1 cellular context compared by ENCODE assay signal in the genomic region with DNA sequence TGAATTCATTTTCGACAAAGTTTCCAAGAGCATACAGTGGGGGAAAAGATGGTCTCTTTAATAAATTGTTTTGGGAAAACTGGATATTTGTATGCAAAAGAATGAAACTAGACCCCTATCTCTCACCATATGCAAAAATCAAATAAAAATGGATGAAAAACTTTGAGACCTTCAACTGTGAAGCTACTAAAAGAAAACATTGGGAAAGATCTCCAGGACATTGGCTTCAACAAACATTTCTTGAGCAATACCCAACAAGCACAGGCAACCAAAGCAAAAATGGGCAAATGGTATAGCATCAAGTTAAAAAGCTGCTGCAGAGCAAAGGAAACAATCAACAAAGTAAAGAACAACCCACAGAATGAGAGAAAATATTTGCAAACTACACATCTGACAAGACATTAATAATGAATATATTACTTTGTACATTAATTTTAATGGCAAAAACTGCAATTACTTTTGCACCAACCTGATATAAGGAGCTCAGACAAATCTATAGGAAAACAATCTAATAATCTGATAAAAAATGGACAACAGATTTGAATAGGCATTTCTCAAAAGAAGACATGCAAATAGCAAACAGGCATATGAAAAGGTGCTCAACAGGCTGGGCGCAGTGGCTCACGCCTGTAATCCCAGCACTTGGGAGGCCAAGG.
TF ChIP-seq lines count a peak whose summit lies in the region.

No MANE protein-coding gene starts in this region.

TF ChIP-seq in HepG2, 621 proteins besides CTCF, POLR2A, EP300 and RAD21 (continued from another document and continues in another):
- TF ChIP-seq, protein P1, sequence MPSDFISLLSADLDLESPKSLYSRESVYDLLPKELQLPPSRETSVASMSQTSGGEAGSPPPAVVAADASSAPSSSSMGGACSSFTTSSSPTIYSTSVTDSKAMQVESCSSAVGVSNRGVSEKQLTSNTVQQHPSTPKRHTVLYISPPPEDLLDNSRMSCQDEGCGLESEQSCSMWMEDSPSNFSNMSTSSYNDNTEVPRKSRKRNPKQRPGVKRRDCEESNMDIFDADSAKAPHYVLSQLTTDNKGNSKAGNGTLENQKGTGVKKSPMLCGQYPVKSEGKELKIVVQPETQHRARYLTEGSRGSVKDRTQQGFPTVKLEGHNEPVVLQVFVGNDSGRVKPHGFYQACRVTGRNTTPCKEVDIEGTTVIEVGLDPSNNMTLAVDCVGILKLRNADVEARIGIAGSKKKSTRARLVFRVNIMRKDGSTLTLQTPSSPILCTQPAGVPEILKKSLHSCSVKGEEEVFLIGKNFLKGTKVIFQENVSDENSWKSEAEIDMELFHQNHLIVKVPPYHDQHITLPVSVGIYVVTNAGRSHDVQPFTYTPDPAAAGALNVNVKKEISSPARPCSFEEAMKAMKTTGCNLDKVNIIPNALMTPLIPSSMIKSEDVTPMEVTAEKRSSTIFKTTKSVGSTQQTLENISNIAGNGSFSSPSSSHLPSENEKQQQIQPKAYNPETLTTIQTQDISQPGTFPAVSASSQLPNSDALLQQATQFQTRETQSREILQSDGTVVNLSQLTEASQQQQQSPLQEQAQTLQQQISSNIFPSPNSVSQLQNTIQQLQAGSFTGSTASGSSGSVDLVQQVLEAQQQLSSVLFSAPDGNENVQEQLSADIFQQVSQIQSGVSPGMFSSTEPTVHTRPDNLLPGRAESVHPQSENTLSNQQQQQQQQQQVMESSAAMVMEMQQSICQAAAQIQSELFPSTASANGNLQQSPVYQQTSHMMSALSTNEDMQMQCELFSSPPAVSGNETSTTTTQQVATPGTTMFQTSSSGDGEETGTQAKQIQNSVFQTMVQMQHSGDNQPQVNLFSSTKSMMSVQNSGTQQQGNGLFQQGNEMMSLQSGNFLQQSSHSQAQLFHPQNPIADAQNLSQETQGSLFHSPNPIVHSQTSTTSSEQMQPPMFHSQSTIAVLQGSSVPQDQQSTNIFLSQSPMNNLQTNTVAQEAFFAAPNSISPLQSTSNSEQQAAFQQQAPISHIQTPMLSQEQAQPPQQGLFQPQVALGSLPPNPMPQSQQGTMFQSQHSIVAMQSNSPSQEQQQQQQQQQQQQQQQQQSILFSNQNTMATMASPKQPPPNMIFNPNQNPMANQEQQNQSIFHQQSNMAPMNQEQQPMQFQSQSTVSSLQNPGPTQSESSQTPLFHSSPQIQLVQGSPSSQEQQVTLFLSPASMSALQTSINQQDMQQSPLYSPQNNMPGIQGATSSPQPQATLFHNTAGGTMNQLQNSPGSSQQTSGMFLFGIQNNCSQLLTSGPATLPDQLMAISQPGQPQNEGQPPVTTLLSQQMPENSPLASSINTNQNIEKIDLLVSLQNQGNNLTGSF (CRISPR knock-in tag; IDR thresholded peaks at IDR 0.05) = no peak
- no peak for TF ChIP-seq NFE2L1 (CRISPR knock-in tag; IDR thresholded peaks at IDR 0.05; ENCODE audit: borderline replicate concordance)
- TF ChIP-seq, protein P2, sequence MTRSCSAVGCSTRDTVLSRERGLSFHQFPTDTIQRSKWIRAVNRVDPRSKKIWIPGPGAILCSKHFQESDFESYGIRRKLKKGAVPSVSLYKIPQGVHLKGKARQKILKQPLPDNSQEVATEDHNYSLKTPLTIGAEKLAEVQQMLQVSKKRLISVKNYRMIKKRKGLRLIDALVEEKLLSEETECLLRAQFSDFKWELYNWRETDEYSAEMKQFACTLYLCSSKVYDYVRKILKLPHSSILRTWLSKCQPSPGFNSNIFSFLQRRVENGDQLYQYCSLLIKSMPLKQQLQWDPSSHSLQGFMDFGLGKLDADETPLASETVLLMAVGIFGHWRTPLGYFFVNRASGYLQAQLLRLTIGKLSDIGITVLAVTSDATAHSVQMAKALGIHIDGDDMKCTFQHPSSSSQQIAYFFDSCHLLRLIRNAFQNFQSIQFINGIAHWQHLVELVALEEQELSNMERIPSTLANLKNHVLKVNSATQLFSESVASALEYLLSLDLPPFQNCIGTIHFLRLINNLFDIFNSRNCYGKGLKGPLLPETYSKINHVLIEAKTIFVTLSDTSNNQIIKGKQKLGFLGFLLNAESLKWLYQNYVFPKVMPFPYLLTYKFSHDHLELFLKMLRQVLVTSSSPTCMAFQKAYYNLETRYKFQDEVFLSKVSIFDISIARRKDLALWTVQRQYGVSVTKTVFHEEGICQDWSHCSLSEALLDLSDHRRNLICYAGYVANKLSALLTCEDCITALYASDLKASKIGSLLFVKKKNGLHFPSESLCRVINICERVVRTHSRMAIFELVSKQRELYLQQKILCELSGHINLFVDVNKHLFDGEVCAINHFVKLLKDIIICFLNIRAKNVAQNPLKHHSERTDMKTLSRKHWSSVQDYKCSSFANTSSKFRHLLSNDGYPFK (CRISPR knock-in tag; IDR thresholded peaks at IDR 0.05; ENCODE audit: borderline replicate concordance) = no peak
- TF ChIP-seq GATAD2A (CRISPR knock-in tag; IDR thresholded peaks at IDR 0.05) = peak; percentile 81
- TF ChIP-seq, protein P3, sequence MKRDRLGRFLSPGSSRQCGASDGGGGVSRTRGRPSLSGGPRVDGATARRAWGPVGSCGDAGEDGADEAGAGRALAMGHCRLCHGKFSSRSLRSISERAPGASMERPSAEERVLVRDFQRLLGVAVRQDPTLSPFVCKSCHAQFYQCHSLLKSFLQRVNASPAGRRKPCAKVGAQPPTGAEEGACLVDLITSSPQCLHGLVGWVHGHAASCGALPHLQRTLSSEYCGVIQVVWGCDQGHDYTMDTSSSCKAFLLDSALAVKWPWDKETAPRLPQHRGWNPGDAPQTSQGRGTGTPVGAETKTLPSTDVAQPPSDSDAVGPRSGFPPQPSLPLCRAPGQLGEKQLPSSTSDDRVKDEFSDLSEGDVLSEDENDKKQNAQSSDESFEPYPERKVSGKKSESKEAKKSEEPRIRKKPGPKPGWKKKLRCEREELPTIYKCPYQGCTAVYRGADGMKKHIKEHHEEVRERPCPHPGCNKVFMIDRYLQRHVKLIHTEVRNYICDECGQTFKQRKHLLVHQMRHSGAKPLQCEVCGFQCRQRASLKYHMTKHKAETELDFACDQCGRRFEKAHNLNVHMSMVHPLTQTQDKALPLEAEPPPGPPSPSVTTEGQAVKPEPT (CRISPR knock-in tag; IDR thresholded peaks at IDR 0.05; ENCODE audit: low read depth) = no peak
- TF ChIP-seq, protein P4, sequence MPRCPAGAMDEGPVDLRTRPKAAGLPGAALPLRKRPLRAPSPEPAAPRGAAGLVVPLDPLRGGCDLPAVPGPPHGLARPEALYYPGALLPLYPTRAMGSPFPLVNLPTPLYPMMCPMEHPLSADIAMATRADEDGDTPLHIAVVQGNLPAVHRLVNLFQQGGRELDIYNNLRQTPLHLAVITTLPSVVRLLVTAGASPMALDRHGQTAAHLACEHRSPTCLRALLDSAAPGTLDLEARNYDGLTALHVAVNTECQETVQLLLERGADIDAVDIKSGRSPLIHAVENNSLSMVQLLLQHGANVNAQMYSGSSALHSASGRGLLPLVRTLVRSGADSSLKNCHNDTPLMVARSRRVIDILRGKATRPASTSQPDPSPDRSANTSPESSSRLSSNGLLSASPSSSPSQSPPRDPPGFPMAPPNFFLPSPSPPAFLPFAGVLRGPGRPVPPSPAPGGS (CRISPR knock-in tag; IDR thresholded peaks at IDR 0.05) = no peak
- TF ChIP-seq, protein P5, sequence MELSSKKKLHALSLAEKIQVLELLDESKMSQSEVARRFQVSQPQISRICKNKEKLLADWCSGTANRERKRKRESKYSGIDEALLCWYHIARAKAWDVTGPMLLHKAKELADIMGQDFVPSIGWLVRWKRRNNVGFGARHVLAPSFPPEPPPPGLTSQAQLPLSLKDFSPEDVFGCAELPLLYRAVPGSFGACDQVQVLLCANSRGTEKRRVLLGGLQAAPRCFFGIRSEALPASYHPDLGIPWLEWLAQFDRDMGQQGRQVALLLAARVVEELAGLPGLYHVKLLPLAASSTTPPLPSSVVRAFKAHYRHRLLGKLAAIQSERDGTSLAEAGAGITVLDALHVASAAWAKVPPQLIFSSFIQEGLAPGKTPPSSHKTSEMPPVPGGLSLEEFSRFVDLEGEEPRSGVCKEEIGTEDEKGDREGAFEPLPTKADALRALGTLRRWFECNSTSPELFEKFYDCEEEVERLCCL (CRISPR knock-in tag; IDR thresholded peaks at IDR 0.05; ENCODE audit: borderline replicate concordance) = no peak
- no peak for TF ChIP-seq NCOA5 (CRISPR knock-in tag; IDR thresholded peaks at IDR 0.05)
- no peak for TF ChIP-seq ZNF224 (CRISPR knock-in tag; IDR thresholded peaks at IDR 0.05)
- TF ChIP-seq DR1 (CRISPR knock-in tag; IDR thresholded peaks at IDR 0.05) = no peak
- no peak for TF ChIP-seq GPN1 (CRISPR knock-in tag; IDR thresholded peaks at IDR 0.05; ENCODE audit: borderline replicate concordance)
- TF ChIP-seq ZNF550 (CRISPR knock-in tag; IDR thresholded peaks at IDR 0.05; ENCODE audit: borderline replicate concordance) = no peak
- no peak for TF ChIP-seq FOXC1 (CRISPR knock-in tag; IDR thresholded peaks at IDR 0.05; ENCODE audit: borderline replicate concordance)
- TF ChIP-seq, protein P6, sequence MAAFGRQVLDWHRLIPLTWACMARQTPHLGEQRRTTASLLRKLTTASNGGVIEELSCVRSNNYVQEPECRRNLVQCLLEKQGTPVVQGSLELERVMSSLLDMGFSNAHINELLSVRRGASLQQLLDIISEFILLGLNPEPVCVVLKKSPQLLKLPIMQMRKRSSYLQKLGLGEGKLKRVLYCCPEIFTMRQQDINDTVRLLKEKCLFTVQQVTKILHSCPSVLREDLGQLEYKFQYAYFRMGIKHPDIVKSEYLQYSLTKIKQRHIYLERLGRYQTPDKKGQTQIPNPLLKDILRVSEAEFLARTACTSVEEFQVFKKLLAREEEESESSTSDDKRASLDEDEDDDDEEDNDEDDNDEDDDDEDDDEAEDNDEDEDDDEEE (CRISPR knock-in tag; IDR thresholded peaks at IDR 0.05) = no peak
- no peak for TF ChIP-seq HDAC1 (CRISPR knock-in tag; IDR thresholded peaks at IDR 0.05)
- no peak for TF ChIP-seq ZNF678 (CRISPR knock-in tag; IDR thresholded peaks at IDR 0.05)
- TF ChIP-seq RNF2 (conservative IDR thresholded peaks at IDR 0.05; ENCODE audit: low read depth) = no peak
- no peak for TF ChIP-seq NR1H2 (CRISPR knock-in tag; IDR thresholded peaks at IDR 0.05; ENCODE audit: borderline replicate concordance, low read depth)
- TF ChIP-seq ADNP (CRISPR knock-in tag; IDR thresholded peaks at IDR 0.05) = no peak
- TF ChIP-seq, protein P7, sequence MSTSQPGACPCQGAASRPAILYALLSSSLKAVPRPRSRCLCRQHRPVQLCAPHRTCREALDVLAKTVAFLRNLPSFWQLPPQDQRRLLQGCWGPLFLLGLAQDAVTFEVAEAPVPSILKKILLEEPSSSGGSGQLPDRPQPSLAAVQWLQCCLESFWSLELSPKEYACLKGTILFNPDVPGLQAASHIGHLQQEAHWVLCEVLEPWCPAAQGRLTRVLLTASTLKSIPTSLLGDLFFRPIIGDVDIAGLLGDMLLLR (CRISPR knock-in tag; IDR thresholded peaks at IDR 0.05) = no peak
- TF ChIP-seq, protein P8, sequence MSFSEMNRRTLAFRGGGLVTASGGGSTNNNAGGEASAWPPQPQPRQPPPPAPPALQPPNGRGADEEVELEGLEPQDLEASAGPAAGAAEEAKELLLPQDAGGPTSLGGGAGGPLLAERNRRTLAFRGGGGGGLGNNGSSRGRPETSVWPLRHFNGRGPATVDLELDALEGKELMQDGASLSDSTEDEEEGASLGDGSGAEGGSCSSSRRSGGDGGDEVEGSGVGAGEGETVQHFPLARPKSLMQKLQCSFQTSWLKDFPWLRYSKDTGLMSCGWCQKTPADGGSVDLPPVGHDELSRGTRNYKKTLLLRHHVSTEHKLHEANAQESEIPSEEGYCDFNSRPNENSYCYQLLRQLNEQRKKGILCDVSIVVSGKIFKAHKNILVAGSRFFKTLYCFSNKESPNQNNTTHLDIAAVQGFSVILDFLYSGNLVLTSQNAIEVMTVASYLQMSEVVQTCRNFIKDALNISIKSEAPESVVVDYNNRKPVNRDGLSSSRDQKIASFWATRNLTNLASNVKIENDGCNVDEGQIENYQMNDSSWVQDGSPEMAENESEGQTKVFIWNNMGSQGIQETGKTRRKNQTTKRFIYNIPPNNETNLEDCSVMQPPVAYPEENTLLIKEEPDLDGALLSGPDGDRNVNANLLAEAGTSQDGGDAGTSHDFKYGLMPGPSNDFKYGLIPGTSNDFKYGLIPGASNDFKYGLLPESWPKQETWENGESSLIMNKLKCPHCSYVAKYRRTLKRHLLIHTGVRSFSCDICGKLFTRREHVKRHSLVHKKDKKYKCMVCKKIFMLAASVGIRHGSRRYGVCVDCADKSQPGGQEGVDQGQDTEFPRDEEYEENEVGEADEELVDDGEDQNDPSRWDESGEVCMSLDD (CRISPR knock-in tag; IDR thresholded peaks at IDR 0.05; ENCODE audit: borderline replicate concordance) = no peak
- TF ChIP-seq DPF2 (CRISPR knock-in tag; IDR thresholded peaks at IDR 0.05; ENCODE audit: borderline replicate concordance, low read depth) = no peak
- no peak for TF ChIP-seq ZNF552 (CRISPR knock-in tag; IDR thresholded peaks at IDR 0.05; ENCODE audit: borderline replicate concordance)
- TF ChIP-seq ZNF30 (CRISPR knock-in tag; IDR thresholded peaks at IDR 0.05) = no peak
- TF ChIP-seq, protein P9, sequence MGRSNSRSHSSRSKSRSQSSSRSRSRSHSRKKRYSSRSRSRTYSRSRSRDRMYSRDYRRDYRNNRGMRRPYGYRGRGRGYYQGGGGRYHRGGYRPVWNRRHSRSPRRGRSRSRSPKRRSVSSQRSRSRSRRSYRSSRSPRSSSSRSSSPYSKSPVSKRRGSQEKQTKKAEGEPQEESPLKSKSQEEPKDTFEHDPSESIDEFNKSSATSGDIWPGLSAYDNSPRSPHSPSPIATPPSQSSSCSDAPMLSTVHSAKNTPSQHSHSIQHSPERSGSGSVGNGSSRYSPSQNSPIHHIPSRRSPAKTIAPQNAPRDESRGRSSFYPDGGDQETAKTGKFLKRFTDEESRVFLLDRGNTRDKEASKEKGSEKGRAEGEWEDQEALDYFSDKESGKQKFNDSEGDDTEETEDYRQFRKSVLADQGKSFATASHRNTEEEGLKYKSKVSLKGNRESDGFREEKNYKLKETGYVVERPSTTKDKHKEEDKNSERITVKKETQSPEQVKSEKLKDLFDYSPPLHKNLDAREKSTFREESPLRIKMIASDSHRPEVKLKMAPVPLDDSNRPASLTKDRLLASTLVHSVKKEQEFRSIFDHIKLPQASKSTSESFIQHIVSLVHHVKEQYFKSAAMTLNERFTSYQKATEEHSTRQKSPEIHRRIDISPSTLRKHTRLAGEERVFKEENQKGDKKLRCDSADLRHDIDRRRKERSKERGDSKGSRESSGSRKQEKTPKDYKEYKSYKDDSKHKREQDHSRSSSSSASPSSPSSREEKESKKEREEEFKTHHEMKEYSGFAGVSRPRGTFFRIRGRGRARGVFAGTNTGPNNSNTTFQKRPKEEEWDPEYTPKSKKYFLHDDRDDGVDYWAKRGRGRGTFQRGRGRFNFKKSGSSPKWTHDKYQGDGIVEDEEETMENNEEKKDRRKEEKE (IDR thresholded peaks at IDR 0.05) = no peak
- no peak for TF ChIP-seq SMARCE1 (IDR thresholded peaks at IDR 0.05; ENCODE audit: borderline replicate concordance)
- no peak for TF ChIP-seq ZSCAN21 (CRISPR knock-in tag; IDR thresholded peaks at IDR 0.05; ENCODE audit: borderline replicate concordance)
- no peak for TF ChIP-seq FOXP1 (IDR thresholded peaks at IDR 0.05)
- TF ChIP-seq FOXP1 (CRISPR knock-in tag; IDR thresholded peaks at IDR 0.05) = peak; percentile 42; the same call in 1 of the 2 replicates
- TF ChIP-seq RARG (CRISPR knock-in tag; IDR thresholded peaks at IDR 0.05; ENCODE audit: low read depth) = no peak
- no peak for TF ChIP-seq ZNF577 (CRISPR knock-in tag; IDR thresholded peaks at IDR 0.05; ENCODE audit: borderline replicate concordance, low read depth)
- no peak for TF ChIP-seq ZFP36L2 (CRISPR knock-in tag; IDR thresholded peaks at IDR 0.05)
- no peak for TF ChIP-seq ZNF432 (CRISPR knock-in tag; IDR thresholded peaks at IDR 0.05; ENCODE audit: borderline replicate concordance)
- TF ChIP-seq PRMT3 (CRISPR knock-in tag; IDR thresholded peaks at IDR 0.05; ENCODE audit: borderline replicate concordance, low read depth) = no peak
